Comparison of ENCODE assay signal across 8 cellular contexts in the genomic region with DNA sequence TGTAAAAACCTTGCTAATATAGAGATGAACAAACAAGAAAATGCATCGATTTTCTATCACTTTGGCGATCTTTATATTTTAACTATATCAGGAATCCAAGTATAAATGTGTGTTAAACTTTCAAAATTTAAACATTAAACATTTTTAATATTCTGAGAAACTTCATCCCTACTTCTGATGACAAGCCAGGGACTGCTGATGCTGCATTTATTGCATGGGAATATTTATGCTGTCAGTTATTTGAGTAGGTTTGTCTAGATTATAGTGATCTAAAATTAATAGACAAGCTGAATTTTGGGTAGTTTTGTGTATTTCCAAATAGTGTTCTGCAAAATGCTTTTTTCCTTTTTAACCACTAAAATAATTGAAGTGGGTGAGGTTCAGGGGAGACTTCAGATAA.
"Had no signal": no experiment of that assay in that cellular context is flagged by ENCODE, and none has a peak within 500 bp of the region (broad histone marks: within the 10 kb centered on the region; RNA-seq: fewer than 3 reads in every experiment).

No MANE protein-coding gene starts in this region.

- H3K9me3 ChIP-seq: HAP-1 had no signal

- H3K27ac ChIP-seq: GM23248, HL-60 had no signal

- H3K4me3 ChIP-seq: GM23248, HAP-1 had no signal

- H3K4me1 ChIP-seq: HAP-1 had no signal

- DNase-seq: GM23248, GOT3, H7, HFFc6, KG1 had no signal

- H3K36me3 ChIP-seq: HAP-1 had no signal

- H3K9ac ChIP-seq: GM23248 had no signal

- H2AFZ ChIP-seq: GM23248 had no signal

- ATAC-seq: HCT116 had no signal
